ENCODE assay signal across 8 cellular contexts in the genomic region with DNA sequence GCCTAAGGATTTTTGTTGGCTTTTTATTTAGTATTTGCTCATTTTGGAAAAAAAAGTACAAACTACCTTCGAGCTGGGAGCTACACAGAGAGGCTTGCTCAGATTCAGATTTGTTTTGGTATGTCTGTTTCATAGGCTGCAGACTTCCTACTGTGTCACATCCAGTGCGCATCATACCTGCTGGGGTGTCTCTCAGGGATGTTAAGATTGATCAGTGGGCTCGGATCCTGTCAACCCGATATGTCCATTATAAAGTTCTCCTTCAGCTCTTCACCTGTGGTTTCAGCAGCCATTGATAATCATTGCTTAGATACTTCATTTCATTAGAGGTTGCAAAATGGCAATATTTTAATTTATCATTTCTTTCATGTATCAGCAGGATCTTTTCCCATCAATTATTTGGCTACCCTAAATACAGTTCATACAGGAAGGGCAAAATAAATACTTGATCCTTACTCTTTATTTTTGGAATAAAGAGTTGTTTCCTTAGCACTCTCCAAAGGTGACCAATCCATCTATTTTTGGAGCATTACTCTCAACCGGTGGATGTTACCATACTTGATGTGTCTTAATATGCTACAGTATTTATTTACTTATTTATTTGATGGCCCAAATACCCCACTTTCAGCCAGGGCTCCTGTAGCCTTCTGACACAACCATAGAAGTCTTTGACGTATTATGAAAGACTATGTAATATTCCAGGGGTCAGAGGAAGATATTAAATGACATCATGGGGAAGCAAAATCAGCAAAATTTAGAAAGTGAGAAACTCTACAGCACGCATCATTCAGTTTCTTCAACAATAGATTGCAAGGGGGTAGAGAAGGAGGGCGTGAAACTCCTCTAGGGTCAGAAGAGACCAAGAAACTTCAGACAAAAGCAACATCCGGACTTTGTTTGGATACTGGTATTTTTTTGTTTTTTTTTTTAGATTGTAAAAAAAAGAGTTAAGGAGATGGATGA. TPM values are rescaled to one million over a fixed set of nuclear protein-coding genes. Genes with fewer than 3 reads are reported as not detected.
DNase-seq lines count a peak whose midpoint lies in the region; ATAC-seq, FAIRE-seq and TF ChIP-seq lines count a peak whose summit lies in the region.

No MANE protein-coding gene starts in this region.

- in situ Hi-C loops in K562 (cut with MboI), result no loop called here

- no peak for ATAC-seq in CD4-positive, alpha-beta T cell (ENCODE audit: poor library complexity)
- ATAC-seq in HG02759 (IDR thresholded peaks at IDR 0.05; ENCODE audit: unreplicated experiment) (peak; percentile 5), K562 (peak; percentile 44), naive B cell (ENCODE audit: low read depth in 2 of 2) (no peak), GM21447 (IDR thresholded peaks at IDR 0.05; ENCODE audit: unreplicated experiment) (no peak)

- peak overlapping the region; percentile 56 for H3K27ac Mint-ChIP-seq in CD4-positive, alpha-beta T cell
- H3K27ac Mint-ChIP-seq in naive B cell, result peak overlapping the region in 5 of 6 donors; percentile 47 to 96 (median 81)

- H3K27me3 ChIP-seq in CD4-positive, alpha-beta T cell (ENCODE audit: control insufficient read depth, insufficient read depth, low read length), result no peaks in the 10 kb centered on the region
- no peaks in the 10 kb centered on the region for H3K27me3 ChIP-seq in K562 (ENCODE audit: control insufficient read depth in 2 of 2, insufficient read depth in 2 of 2, low read length in 2 of 2)

- no peaks in the 10 kb centered on the region for H3K9me1 ChIP-seq in K562 (ENCODE audit: control insufficient read depth, insufficient read depth, low read length)

- no peaks in the 10 kb centered on the region for H3K36me3 ChIP-seq in K562 (ENCODE audit: control insufficient read depth, insufficient read depth, low read length)

- H3K9me3 ChIP-seq in CD4-positive, alpha-beta T cell (ENCODE audit: control insufficient read depth, low read length), result no peaks in the 10 kb centered on the region
- H3K9me3 ChIP-seq in K562 (replicated peaks; ENCODE audit: control insufficient read depth, insufficient read depth, low read depth, low read length), result no peaks in the 10 kb centered on the region

- FAIRE-seq in K562 (lab: Jason Lieb, UNC), result no peak

- POLR2A ChIA-PET in CD4-positive, alpha-beta T cell (lab: Charles Lee), result interaction anchor here (1.1 to 5.3 kb wide), 5 partner anchors 50 to 84 kb away, joined by 3 to 58 read pairs (median 23); partner anchors contain the start of genes COX20 and HNRNPU
- POLR2A ChIA-PET in K562 (lab: Yijun Ruan, JAX), result interaction anchor here (1.0 kb wide), 1 partner anchor 11 kb away, joined by 4 read pairs; no protein-coding TSS in a partner anchor

- intact Hi-C loops in CD4-positive, alpha-beta T cell (cut with DNase I, micrococcal nuclease), result loop anchor here (1.0 to 10.0 kb wide), 5 partner anchors 45 to 115 kb away; partner anchors contain the start of gene COX20 (in 2 of the 2)
- intact Hi-C loops in K562 (cut with micrococcal nuclease), result loop anchor here (2.0 to 5.0 kb wide), 4 partner anchors 49 to 123 kb away; partner anchors contain the start of gene HNRNPU

- 73% methylated on average over 9 of the region's 9 CpGs for WGBS in K562 (ENCODE audit: insufficient coverage, low coverage, missing lambda C conversion rate)

- no peak for TF ChIP-seq CTCF in CD4-positive, alpha-beta T cell (IDR thresholded peaks at IDR 0.05)
- TF ChIP-seq CTCF in K562 (IDR thresholded peaks at IDR 0.05 in 2 of 3, conservative IDR thresholded peaks at IDR 0.05 in 1 of 3; ENCODE audit: insufficient read depth in 2 of 3, low read depth in 1 of 3, low read length in 3 of 3), result no peak

- no peaks in the 10 kb centered on the region for H3K9me3 Mint-ChIP-seq in CD4-positive, alpha-beta T cell
- H3K9me3 Mint-ChIP-seq in naive B cell, result no peaks in the 10 kb centered on the region

- H3K27ac ChIP-seq in CD4-positive, alpha-beta T cell (ENCODE audit: low read depth, low read length), result no peak overlapping the region
- H3K27ac ChIP-seq in K562 (ENCODE audit: extremely low read depth, low read depth, low read length), result peak overlapping the region; percentile 64; the same call in 2 of the 3 replicates

- H3K79me2 ChIP-seq in K562 (ENCODE audit: control insufficient read depth, insufficient read depth, low read length), result no peaks in the 10 kb centered on the region

- H3K9ac ChIP-seq in K562 (ENCODE audit: insufficient read depth in 1 of 2, low read depth in 2 of 2, low read length in 2 of 2), result peak overlapping the region; percentile 77 to 87

- peaks cover 7 to 13% of the 10 kb centered on the region in 2 experiments; a peak in 3 of 5 replicates for H3K4me1 ChIP-seq in K562 (replicated peaks in 1 of 2; ENCODE audit: control insufficient read depth in 2 of 2, insufficient read depth in 2 of 2, low read length in 2 of 2)

- no TSS peak for BruUV-seq in K562 (replicated peaks; lab: Mats Ljungman, UMichigan)

- H3K4me1 Mint-ChIP-seq in CD4-positive, alpha-beta T cell (ENCODE audit: low read depth), result peaks cover 10% of the 10 kb centered on the region
- peaks cover 22 to 31% (median 23%) of the 10 kb centered on the region in 3 donors for H3K4me1 Mint-ChIP-seq in naive B cell

- peaks cover 16% of the 10 kb centered on the region for H3K27me3 Mint-ChIP-seq in CD4-positive, alpha-beta T cell
- H3K27me3 Mint-ChIP-seq in naive B cell, result no peaks in the 10 kb centered on the region

- H3K36me3 Mint-ChIP-seq in CD4-positive, alpha-beta T cell (ENCODE audit: low read depth), result no peaks in the 10 kb centered on the region
- H3K36me3 Mint-ChIP-seq in naive B cell, result no peaks in the 10 kb centered on the region

- H4K20me1 ChIP-seq in K562 (replicated peaks; ENCODE audit: control insufficient read depth, insufficient read depth, low read length), result no peaks in the 10 kb centered on the region

- peak overlapping the region; percentile 84 for H3K4me2 ChIP-seq in K562 (ENCODE audit: insufficient read depth, low read length)

- peak overlapping the region; percentile 99 for H2AFZ ChIP-seq in K562 (ENCODE audit: low read depth, low read length)

- DNase-seq in CD4-positive, alpha-beta T cell, result no peak
- peak in 1 of 4 experiments; percentile 37 for DNase-seq in K562 (ENCODE audit: extremely low read depth in 1 of 4, low spot score in 3 of 4)
- no peak for DNase-seq in naive B cell
- DNase-seq in HUDEP-2 (lab: John Stamatoyannopoulos, UW; ENCODE audit: unreplicated experiment in 76 of 76), result no peak
- no peak for DNase-seq in NCI-H345 treated with DMSO at 0.1 percent for 48 hours (lab: John Stamatoyannopoulos, UW; ENCODE audit: unreplicated experiment)
- no peak for DNase-seq in HuH-7.5 (ENCODE audit: low spot score)

- peak overlapping the region; percentile 36 for H3K4me3 ChIP-seq in K562

- no peak for TF ChIP-seq POLR2A in K562 (conservative IDR thresholded peaks at IDR 0.05)

- TF ChIP-seq RAD21 in K562 (CRISPR knock-in tag; conservative IDR thresholded peaks at IDR 0.05 in 1 of 2, IDR thresholded peaks at IDR 0.05 in 1 of 2), result no peak

- peak overlapping the region; percentile 90 for H3K4me3 Mint-ChIP-seq in CD4-positive, alpha-beta T cell
- H3K4me3 Mint-ChIP-seq in naive B cell, result peak overlapping the region; percentile 79 to 95 (median 92)

- no peak for TF ChIP-seq EP300 in K562 (IDR thresholded peaks at IDR 0.05; ENCODE audit: low read length)

- CTCF ChIA-PET in CD4-positive, alpha-beta T cell (lab: Charles Lee), result interaction anchor here (0.6 to 2.1 kb wide), 6 partner anchors 50 to 123 kb away, joined by 3 to 9 read pairs (median 3); partner anchors contain the start of gene COX20
- CTCF ChIA-PET in K562 (lab: Yijun Ruan, JAX; ENCODE audit: low intra/inter-chr PET ratio), result no interaction called here

TF ChIP-seq in K562, 482 proteins besides CTCF, POLR2A, EP300 and RAD21 (continues in another document):
- TF ChIP-seq ZNF316 (IDR thresholded peaks at IDR 0.05) (0 out of 2 replicates have a peak, but pooled peaks have one; percentile 10), ZBTB2 (IDR thresholded peaks at IDR 0.05) (no peak), MEF2A (IDR thresholded peaks at IDR 0.05; ENCODE audit: control insufficient read depth, low read depth, low read length) (peak; percentile 55; the same call in 1 of the 2 replicates), ILK (tag; IDR thresholded peaks at IDR 0.05; ENCODE audit: borderline replicate concordance, low read depth) (no peak), JUND (IDR thresholded peaks at IDR 0.05; ENCODE audit: borderline replicate concordance, low read depth, low read length) (no peak), JUND (tag; IDR thresholded peaks at IDR 0.05; ENCODE audit: borderline replicate concordance, low read depth, low read length) (no peak), PHF20 (IDR thresholded peaks at IDR 0.05; ENCODE audit: partially characterized antibody) (no peak)

RNA-seq across cellular contexts. Expression of gene HNRNPU, which starts 55.3 kb away (rescaled TPM):
- 100 to 1,000 TPM; 415 TPM for total RNA-seq in CD4-positive, alpha-beta T cell
- total RNA-seq in K562 (2011; cell fraction: chromatin; rRNA removed; ENCODE audit: low replicate concordance), result 223 and 1,039 TPM in 2 replicates
- total RNA-seq in K562 (2011; cell fraction: nucleolus; rRNA removed), result 91.7 and 116 TPM in 2 replicates
- total RNA-seq in K562 (2011; cell fraction: nucleoplasm; rRNA removed), result 330 and 565 TPM in 2 replicates
- 668 and 711 TPM in 2 replicates for total RNA-seq in K562 (2014; rRNA removed)
- 445 and 505 TPM in 2 replicates for total RNA-seq in K562 (2014; rRNA removed; fragmentation: Illumina TruSeq; extraction: Trizol)
- total RNA-seq in K562 (2015; rRNA removed; fragmentation: Illumina TruSeq; extraction: Trizol), result 643 and 670 TPM in 2 replicates
- 482 and 577 TPM in 2 replicates for total RNA-seq in K562 (2021)
- polyA plus RNA-seq in K562 (2011; rRNA removed), result 268 and 377 TPM in 2 replicates
- 76.3 and 102 TPM in 2 replicates for polyA plus RNA-seq in K562 (2011; cell fraction: cytosol; rRNA removed)
- polyA plus RNA-seq in K562 (2011; cell fraction: nucleus; rRNA removed), result 225 and 265 TPM in 2 replicates
- polyA plus RNA-seq in K562 (2012), result 288 and 679 TPM in 2 replicates
- polyA plus RNA-seq in K562 (2014; fragmentation: Illumina TruSeq; extraction: Trizol), result 629 and 777 TPM in 2 replicates
- polyA plus RNA-seq in K562 (2014; fragmentation: Nextera tagmentation; extraction: Ambion mirVana), result 100 to 1,000 TPM; 159 to 174 TPM
- 519 and 621 TPM in 2 replicates for polyA plus RNA-seq in K562 (2014; rRNA removed)
- polyA minus RNA-seq in K562 (2011; rRNA and poly(A)+ RNA removed), result 545 and 750 TPM in 2 replicates
- 202 and 313 TPM in 2 replicates for polyA minus RNA-seq in K562 (2011; cell fraction: cytosol; rRNA and poly(A)+ RNA removed)
- polyA minus RNA-seq in K562 (2011; cell fraction: nucleus; rRNA and poly(A)+ RNA removed), result 148 and 261 TPM in 2 replicates
- polyA plus RNA-seq in naive B cell (ENCODE audit: low read depth in 6 of 6), result 100 to 1,000 TPM; 131 to 412 (median 247) TPM

Comparison
In these comparisons a context has a peak if more than half of its experiments do, and no peak if none do; other contexts are left out.
1. ATAC-seq: peak in HG02759 (single experiment) and K562 (single experiment); none in CD4-positive, alpha-beta T cell (single experiment), naive B cell (0 of 2) and GM21447 (single experiment).